8 cellular contexts compared by ENCODE assay signal in the genomic region with DNA sequence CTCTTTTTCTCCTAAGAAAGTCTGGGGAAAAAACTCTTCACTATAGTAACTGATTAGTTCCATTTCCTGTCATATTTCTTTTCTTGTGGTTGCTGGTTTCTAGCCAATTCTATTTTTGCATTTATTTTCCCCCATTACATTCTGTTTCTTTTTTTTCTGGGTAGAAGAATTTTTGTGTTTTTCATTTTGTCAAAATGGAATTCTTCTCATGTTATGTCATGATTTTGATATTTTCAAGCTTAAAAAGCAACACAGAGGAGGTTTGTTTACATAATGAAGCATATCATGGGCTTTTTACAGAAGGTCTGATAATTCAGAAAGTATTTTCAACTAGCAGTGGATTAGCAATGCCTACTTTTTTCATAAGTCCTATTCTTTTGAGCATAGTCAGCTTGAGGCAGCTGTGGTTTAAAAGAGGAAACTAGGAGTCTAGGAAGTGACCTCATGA.
DNase-seq lines count a peak whose midpoint lies in the region; ATAC-seq, FAIRE-seq and TF ChIP-seq lines count a peak whose summit lies in the region.

No MANE protein-coding gene starts in this region.

- ATAC-seq in GM21723 (IDR thresholded peaks at IDR 0.05; ENCODE audit: unreplicated experiment) (no peak), HG03342 (IDR thresholded peaks at IDR 0.05; ENCODE audit: unreplicated experiment) (no peak)

- FAIRE-seq in GM12892 (lab: Jason Lieb, UNC), result no peak

- no peak for TF ChIP-seq POLR2A in GM12892 (IDR thresholded peaks at IDR 0.05; ENCODE audit: low read depth, low read length)

- peak; percentile 91 for DNase-seq in GM04503 (ENCODE audit: low read depth)
- DNase-seq in HS-27A (ENCODE audit: low read depth), result peak; percentile 50
- peak; percentile 33 for DNase-seq in brain pericyte (ENCODE audit: low read depth, low spot score)
- DNase-seq in non-pigmented ciliary epithelial cell (ENCODE audit: low read depth), result peak; percentile 89
- no peak for DNase-seq in GM12892 (ENCODE audit: insufficient read length)
- DNase-seq in C1 segment of cervical spinal cord (lab: John Stamatoyannopoulos, UW), result no peak

Comparison
In these comparisons a context has a peak if more than half of its experiments do, and no peak if none do; other contexts are left out.
1. DNase-seq: peak in GM04503 (single experiment), HS-27A (single experiment), brain pericyte (single experiment) and non-pigmented ciliary epithelial cell (single experiment); none in GM12892 (single experiment) and C1 segment of cervical spinal cord (0 of 14).